7 cellular contexts compared by ENCODE assay signal in the genomic region with DNA sequence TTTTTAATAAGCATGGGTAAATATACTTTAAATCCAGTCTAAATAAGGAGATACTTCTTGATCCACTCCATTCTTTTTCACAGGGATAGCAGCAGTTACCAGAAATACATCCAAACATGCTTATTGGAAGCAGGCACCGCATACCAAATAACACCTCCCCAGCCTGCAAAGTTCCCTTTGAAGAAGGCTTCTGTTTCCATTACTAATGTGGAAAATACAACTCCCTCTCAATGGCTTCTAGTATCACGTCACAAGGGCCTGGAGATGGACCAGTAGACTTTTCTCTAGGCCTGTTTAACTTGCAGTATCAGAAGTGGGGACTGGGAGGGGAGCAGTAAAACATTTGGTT. TPM values are rescaled to one million over a fixed set of nuclear protein-coding genes. Genes with fewer than 3 reads are reported as not detected.
DNase-seq lines count a peak whose midpoint lies in the region; ATAC-seq and TF ChIP-seq lines count a peak whose summit lies in the region.

No MANE protein-coding gene starts in this region.

- H3K36me3 ChIP-seq in DND-41 (ENCODE audit: insufficient read depth, low read length) (peaks cover 65% of the 10 kb centered on the region), right atrium auricular region (no peaks in the 10 kb centered on the region), spleen (peaks cover 0 to 58% (median 3%) of the 10 kb centered on the region in 6 donors)

- WGBS in spleen, 5 donors, result 77 to 87% (median 86%) methylated on average over 2 of the region's 2 CpGs

- no peak overlapping the region for H3K4me2 ChIP-seq in DND-41 (ENCODE audit: insufficient read depth, low read length)

- H3K27ac ChIP-seq in DND-41 (ENCODE audit: low read length), result peak overlapping the region; percentile 57
- H3K27ac ChIP-seq in right atrium auricular region, result peak overlapping the region; percentile 67 to 84
- H3K27ac ChIP-seq in spleen, result peak overlapping the region in 6 of 8 donors; percentile 37 to 67 (median 49)

- no peak for ATAC-seq in DND-41 (ENCODE audit: insufficient read depth, low read depth)
- peak; percentile 20 for ATAC-seq in WTC11
- no peak for ATAC-seq in HG02852 (IDR thresholded peaks at IDR 0.05; ENCODE audit: unreplicated experiment)
- no peak for ATAC-seq in left lobe of liver
- ATAC-seq in GM21786 (IDR thresholded peaks at IDR 0.05; ENCODE audit: unreplicated experiment), result no peak

- no peaks in the 10 kb centered on the region for H3K27me3 Mint-ChIP-seq in WTC11 (ENCODE audit: low read depth)

- H3K4me3 ChIP-seq in DND-41 (ENCODE audit: low read depth in 1 of 2, low read length in 2 of 2) (no peak overlapping the region), right atrium auricular region (no peak overlapping the region), spleen (no peak overlapping the region)

- H3K27ac Mint-ChIP-seq in WTC11, result peak overlapping the region; percentile 53; the same call in 1 of the 2 replicates

- TF ChIP-seq POLR2A in spleen (IDR thresholded peaks at IDR 0.05), result no peak

- intact Hi-C loops in spleen (cut with DNase I; ENCODE audit: low total_unique reads), result no loop called here

- peaks cover 35% of the 10 kb centered on the region for H4K20me1 ChIP-seq in DND-41 (ENCODE audit: insufficient read depth, low read length)

- H3K4me1 ChIP-seq in DND-41 (ENCODE audit: insufficient read depth, low read length) (peaks cover 48% of the 10 kb centered on the region), right atrium auricular region (peaks cover 0 to 83% of the 10 kb centered on the region in 2 donors), spleen (peaks cover 17 to 74% (median 35%) of the 10 kb centered on the region in 6 donors)

- DNase-seq in DND-41 (no peak), WTC11 (ENCODE audit: low spot score) (no peak), right atrium auricular region (ENCODE audit: low spot score) (no peak), spleen (no peak), left lobe of liver (ENCODE audit: low spot score) (no peak)

- H3K27me3 ChIP-seq in DND-41 (ENCODE audit: insufficient read depth, low read length, poor library complexity), result no peaks in the 10 kb centered on the region
- no peaks in the 10 kb centered on the region for H3K27me3 ChIP-seq in right atrium auricular region
- no peaks in the 10 kb centered on the region for H3K27me3 ChIP-seq in spleen (replicated peaks in 1 of 7)

- H3K36me3 Mint-ChIP-seq in WTC11, result peaks cover 28% of the 10 kb centered on the region

- POLR2A ChIA-PET in WTC11 (lab: Charles Lee), result no interaction called here

- CTCF ChIA-PET in WTC11 (lab: Charles Lee), result no interaction called here

- no peak overlapping the region for H3K4me3 Mint-ChIP-seq in WTC11

- H2AFZ ChIP-seq in DND-41 (ENCODE audit: low read depth, low read length), result no peak overlapping the region

- H3K9ac ChIP-seq in DND-41 (ENCODE audit: low read depth, low read length), result no peak overlapping the region

- H3K79me2 ChIP-seq in DND-41 (ENCODE audit: insufficient read depth, low read length), result peaks cover 96% of the 10 kb centered on the region

- TF ChIP-seq CTCF in DND-41 (IDR thresholded peaks at IDR 0.05; ENCODE audit: borderline replicate concordance, extremely low read depth, low read length, poor library complexity, severe bottlenecking) (no peak), WTC11 (IDR thresholded peaks at IDR 0.05) (no peak), right atrium auricular region (IDR thresholded peaks at IDR 0.05) (no peak), spleen (IDR thresholded peaks at IDR 0.05 in 8 of 11, conservative IDR thresholded peaks at IDR 0.05 in 3 of 11) (peak in 1 of 11 experiments; percentile 5)

- H3K9me3 ChIP-seq in DND-41 (ENCODE audit: insufficient read depth, low read length, severe bottlenecking) (no peaks in the 10 kb centered on the region), right atrium auricular region (no peaks in the 10 kb centered on the region), spleen (peaks cover 0 to 6% (median 0%) of the 10 kb centered on the region in 8 donors)

- H3K4me1 Mint-ChIP-seq in WTC11, result peaks cover 45% of the 10 kb centered on the region

- peaks cover 3% of the 10 kb centered on the region; the same call in 1 of the 2 replicates for H3K9me3 Mint-ChIP-seq in WTC11

TF ChIP-seq in WTC11, 78 proteins besides CTCF, POLR2A, EP300 and RAD21 (continues in another document):
- TF ChIP-seq RELA (CRISPR knock-in tag; IDR thresholded peaks at IDR 0.05; ENCODE audit: borderline replicate concordance) (no peak), ZBTB21 (CRISPR knock-in tag; IDR thresholded peaks at IDR 0.05; ENCODE audit: borderline replicate concordance) (no peak)
- TF ChIP-seq, protein P1, sequence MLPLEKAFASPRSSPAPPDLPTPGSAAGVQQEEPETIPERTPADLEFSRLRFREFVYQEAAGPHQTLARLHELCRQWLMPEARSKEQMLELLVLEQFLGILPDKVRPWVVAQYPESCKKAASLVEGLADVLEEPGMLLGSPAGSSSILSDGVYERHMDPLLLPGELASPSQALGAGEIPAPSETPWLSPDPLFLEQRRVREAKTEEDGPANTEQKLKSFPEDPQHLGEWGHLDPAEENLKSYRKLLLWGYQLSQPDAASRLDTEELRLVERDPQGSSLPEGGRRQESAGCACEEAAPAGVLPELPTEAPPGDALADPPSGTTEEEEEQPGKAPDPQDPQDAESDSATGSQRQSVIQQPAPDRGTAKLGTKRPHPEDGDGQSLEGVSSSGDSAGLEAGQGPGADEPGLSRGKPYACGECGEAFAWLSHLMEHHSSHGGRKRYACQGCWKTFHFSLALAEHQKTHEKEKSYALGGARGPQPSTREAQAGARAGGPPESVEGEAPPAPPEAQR (CRISPR knock-in tag; IDR thresholded peaks at IDR 0.05), result no peak
- TF ChIP-seq, protein P2, sequence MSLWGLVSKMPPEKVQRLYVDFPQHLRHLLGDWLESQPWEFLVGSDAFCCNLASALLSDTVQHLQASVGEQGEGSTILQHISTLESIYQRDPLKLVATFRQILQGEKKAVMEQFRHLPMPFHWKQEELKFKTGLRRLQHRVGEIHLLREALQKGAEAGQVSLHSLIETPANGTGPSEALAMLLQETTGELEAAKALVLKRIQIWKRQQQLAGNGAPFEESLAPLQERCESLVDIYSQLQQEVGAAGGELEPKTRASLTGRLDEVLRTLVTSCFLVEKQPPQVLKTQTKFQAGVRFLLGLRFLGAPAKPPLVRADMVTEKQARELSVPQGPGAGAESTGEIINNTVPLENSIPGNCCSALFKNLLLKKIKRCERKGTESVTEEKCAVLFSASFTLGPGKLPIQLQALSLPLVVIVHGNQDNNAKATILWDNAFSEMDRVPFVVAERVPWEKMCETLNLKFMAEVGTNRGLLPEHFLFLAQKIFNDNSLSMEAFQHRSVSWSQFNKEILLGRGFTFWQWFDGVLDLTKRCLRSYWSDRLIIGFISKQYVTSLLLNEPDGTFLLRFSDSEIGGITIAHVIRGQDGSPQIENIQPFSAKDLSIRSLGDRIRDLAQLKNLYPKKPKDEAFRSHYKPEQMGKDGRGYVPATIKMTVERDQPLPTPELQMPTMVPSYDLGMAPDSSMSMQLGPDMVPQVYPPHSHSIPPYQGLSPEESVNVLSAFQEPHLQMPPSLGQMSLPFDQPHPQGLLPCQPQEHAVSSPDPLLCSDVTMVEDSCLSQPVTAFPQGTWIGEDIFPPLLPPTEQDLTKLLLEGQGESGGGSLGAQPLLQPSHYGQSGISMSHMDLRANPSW (CRISPR knock-in tag; conservative IDR thresholded peaks at IDR 0.05; ENCODE audit: low read depth), result no peak
- TF ChIP-seq, protein P3, sequence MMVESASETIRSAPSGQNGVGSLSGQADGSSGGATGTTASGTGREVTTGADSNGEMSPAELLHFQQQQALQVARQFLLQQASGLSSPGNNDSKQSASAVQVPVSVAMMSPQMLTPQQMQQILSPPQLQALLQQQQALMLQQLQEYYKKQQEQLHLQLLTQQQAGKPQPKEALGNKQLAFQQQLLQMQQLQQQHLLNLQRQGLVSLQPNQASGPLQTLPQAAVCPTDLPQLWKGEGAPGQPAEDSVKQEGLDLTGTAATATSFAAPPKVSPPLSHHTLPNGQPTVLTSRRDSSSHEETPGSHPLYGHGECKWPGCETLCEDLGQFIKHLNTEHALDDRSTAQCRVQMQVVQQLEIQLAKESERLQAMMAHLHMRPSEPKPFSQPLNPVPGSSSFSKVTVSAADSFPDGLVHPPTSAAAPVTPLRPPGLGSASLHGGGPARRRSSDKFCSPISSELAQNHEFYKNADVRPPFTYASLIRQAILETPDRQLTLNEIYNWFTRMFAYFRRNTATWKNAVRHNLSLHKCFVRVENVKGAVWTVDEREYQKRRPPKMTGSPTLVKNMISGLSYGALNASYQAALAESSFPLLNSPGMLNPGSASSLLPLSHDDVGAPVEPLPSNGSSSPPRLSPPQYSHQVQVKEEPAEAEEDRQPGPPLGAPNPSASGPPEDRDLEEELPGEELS (CRISPR knock-in tag; IDR thresholded peaks at IDR 0.05), result no peak
- TF ChIP-seq, protein P4, sequence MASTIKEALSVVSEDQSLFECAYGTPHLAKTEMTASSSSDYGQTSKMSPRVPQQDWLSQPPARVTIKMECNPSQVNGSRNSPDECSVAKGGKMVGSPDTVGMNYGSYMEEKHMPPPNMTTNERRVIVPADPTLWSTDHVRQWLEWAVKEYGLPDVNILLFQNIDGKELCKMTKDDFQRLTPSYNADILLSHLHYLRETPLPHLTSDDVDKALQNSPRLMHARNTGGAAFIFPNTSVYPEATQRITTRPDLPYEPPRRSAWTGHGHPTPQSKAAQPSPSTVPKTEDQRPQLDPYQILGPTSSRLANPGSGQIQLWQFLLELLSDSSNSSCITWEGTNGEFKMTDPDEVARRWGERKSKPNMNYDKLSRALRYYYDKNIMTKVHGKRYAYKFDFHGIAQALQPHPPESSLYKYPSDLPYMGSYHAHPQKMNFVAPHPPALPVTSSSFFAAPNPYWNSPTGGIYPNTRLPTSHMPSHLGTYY (CRISPR knock-in tag; IDR thresholded peaks at IDR 0.05), result no peak
- TF ChIP-seq, protein P5, sequence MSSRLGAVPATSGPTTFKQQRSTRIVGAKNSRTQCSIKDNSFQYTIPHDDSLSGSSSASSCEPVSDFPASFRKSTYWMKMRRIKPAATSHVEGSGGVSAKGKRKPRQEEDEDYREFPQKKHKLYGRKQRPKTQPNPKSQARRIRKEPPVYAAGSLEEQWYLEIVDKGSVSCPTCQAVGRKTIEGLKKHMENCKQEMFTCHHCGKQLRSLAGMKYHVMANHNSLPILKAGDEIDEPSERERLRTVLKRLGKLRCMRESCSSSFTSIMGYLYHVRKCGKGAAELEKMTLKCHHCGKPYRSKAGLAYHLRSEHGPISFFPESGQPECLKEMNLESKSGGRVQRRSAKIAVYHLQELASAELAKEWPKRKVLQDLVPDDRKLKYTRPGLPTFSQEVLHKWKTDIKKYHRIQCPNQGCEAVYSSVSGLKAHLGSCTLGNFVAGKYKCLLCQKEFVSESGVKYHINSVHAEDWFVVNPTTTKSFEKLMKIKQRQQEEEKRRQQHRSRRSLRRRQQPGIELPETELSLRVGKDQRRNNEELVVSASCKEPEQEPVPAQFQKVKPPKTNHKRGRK (CRISPR knock-in tag; IDR thresholded peaks at IDR 0.05; ENCODE audit: borderline replicate concordance), result no peak

RNA-seq across cellular contexts. Expression of a gene that starts 20.8 kb away (rescaled TPM):
- 40.8 to 47.2 TPM (median 43.2 TPM) in 3 replicates for total RNA-seq in WTC11 (2021)
- total RNA-seq in right atrium auricular region, result 10 to 100 TPM; 89.0 to 95.1 TPM
- total RNA-seq in spleen, result 10 to 100 TPM; 24.7 to 71.6 (median 44.1) TPM
- polyA plus RNA-seq in spleen, result 1 to 10 TPM; 3.2 to 6.7 (median 5.0) TPM
- 33.7 TPM for total RNA-seq in left lobe of liver
